Comparison of ENCODE assay signal across 8 cellular contexts in the genomic region with DNA sequence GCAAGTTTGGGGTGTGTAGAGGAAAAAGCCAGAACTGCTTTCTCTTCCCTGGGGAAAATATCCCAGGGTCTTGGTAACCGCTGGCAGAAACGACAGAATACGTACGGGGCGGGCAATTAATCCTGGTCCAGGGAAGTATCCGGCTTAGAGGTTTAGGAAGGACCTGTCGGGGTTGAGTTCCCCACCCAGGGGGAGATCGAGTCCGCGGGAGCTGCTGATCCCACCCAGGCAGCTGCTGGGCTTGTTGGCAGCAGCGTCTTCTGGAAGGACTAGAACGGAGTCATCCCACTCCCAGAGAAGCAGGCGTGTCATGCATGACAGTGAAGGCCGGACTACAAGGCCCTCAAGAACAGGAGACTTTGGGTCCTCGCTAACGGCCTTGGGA. TPM values are rescaled to one million over a fixed set of nuclear protein-coding genes. Genes with fewer than 3 reads are reported as not detected.
DNase-seq lines count a peak whose midpoint lies in the region; ATAC-seq and TF ChIP-seq lines count a peak whose summit lies in the region.
"Not testable (repeated sequence)": the region's sequence is repeated elsewhere in the genome, so short reads cannot be mapped to it uniquely, and the experiment has no call there.

No MANE protein-coding gene starts in this region.

- H3K27me3 Mint-ChIP-seq in WTC11 (ENCODE audit: low read depth), result not testable (repeated sequence)

- H3K36me3 Mint-ChIP-seq in WTC11, result not testable (repeated sequence)

- POLR2A ChIA-PET in WTC11 (lab: Charles Lee), result not testable (repeated sequence)

- intact Hi-C loops in heart right ventricle (cut with DNase I), result not testable (repeated sequence)

- not testable (repeated sequence) for H3K36me3 ChIP-seq in heart right ventricle

- CTCF ChIA-PET in WTC11 (lab: Charles Lee), result not testable (repeated sequence)

- TF ChIP-seq CTCF in WTC11 (IDR thresholded peaks at IDR 0.05); heart right ventricle (IDR thresholded peaks at IDR 0.05): not testable (repeated sequence)

- not testable (repeated sequence) for H3K4me1 Mint-ChIP-seq in WTC11

- H3K4me3 ChIP-seq in heart right ventricle, result not testable (repeated sequence)

- H3K4me3 Mint-ChIP-seq in WTC11, result not testable (repeated sequence)

- H3K27ac Mint-ChIP-seq in WTC11, result not testable (repeated sequence)

- DNase-seq in WTC11 (ENCODE audit: low spot score); heart right ventricle; stimulated activated naive CD8-positive, alpha-beta T cell treated with anti-CD3 and anti-CD28 coated beads, Interleukin-15, Interleukin-2, amounts not matched to agents 100 U/mL and 50 U/mL, for 24 hours: not testable (repeated sequence)

- ATAC-seq in GM18511 (IDR thresholded peaks at IDR 0.05; ENCODE audit: unreplicated experiment), result peak; percentile 35
- ATAC-seq in GM19395 (IDR thresholded peaks at IDR 0.05; ENCODE audit: unreplicated experiment), result peak; percentile 37
- peak; percentile 32 for ATAC-seq in GM21723 (IDR thresholded peaks at IDR 0.05; ENCODE audit: unreplicated experiment)
- peak; percentile 36 for ATAC-seq in HG02943 (IDR thresholded peaks at IDR 0.05; ENCODE audit: low read depth, unreplicated experiment)
- peak; percentile 35 for ATAC-seq in HG03378 (IDR thresholded peaks at IDR 0.05; ENCODE audit: unreplicated experiment)
- ATAC-seq in WTC11, result peak; percentile 66
- ATAC-seq in heart right ventricle, result peak in 6 of 8 donors; percentile 1 to 42 (median 10)
- ATAC-seq in stimulated activated naive CD8-positive, alpha-beta T cell treated with anti-CD3 and anti-CD28 coated beads, Interleukin-15, Interleukin-2, amounts not matched to agents 100 U/mL and 50 U/mL, for 24 hours, result peak; percentile 72

- WGBS in heart right ventricle, 2 donors, result no CpG with 5 or more reads among the region's 16 CpGs

- not testable (repeated sequence) for H3K9me3 ChIP-seq in heart right ventricle

- H3K27ac ChIP-seq in heart right ventricle, result not testable (repeated sequence)

- H3K27me3 ChIP-seq in heart right ventricle, result not testable (repeated sequence)

- H3K4me1 ChIP-seq in heart right ventricle, result peaks cover 0 to 11% (median 0%) of the 10 kb centered on the region in 9 donors

- not testable (repeated sequence) for H3K9me3 Mint-ChIP-seq in WTC11

RNA-seq across cellular contexts. Expression of gene EAPP, which starts 7.6 kb away (rescaled TPM):
- total RNA-seq in WTC11 (2021) (24.4 to 25.4 TPM (median 24.9 TPM) in 3 replicates), heart right ventricle (10 to 100 TPM; 16.4 to 24.5 (median 20.1) TPM)
- 10 to 100 TPM; 18.8 to 20.1 TPM for polyA plus RNA-seq in heart right ventricle

Comparison
In these comparisons a context has a peak if more than half of its experiments do, and no peak if none do; other contexts are left out.
1. ATAC-seq: peak in every context shown above with its lines; median percentile 72 in stimulated activated naive CD8-positive, alpha-beta T cell treated with anti-CD3 and anti-CD28 coated beads, Interleukin-15, Interleukin-2, amounts not matched to agents 100 U/mL and 50 U/mL, for 24 hours; 66 in WTC11; 37 in GM19395; 36 in HG02943; 35 in GM18511; 35 in HG03378; 32 in GM21723; 10 in heart right ventricle.